Comparison of ENCODE assay signal across 19 cellular contexts in the genomic region with DNA sequence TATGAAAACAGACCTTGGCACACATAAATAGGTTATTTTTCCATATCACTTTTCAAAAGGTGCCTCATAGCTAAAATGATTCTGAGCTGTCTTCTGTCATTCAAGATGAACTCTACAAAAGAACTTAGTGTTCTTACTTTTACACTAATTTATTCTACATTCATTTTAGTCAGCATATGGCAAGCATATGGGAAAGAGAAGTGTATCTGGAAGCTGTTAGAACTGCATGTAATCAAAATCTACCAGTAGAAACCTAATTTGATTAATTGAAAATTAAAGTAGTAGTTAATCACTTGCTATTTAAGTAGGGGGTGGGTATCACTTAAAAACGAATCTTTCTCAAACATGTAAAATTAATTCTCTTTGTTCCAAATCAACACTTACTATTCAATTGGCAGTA.
DNase-seq lines count a peak whose midpoint lies in the region; ATAC-seq and TF ChIP-seq lines count a peak whose summit lies in the region.
"Had no signal": no experiment of that assay in that cellular context is flagged by ENCODE, and none has a peak within 500 bp of the region (broad histone marks: within the 10 kb centered on the region; RNA-seq: fewer than 3 reads in every experiment).

No MANE protein-coding gene starts in this region.

- POLR2A ChIA-PET in activated CD4-positive, alpha-beta T cell treated with anti-CD3 and anti-CD28 coated beads for 36 hours (lab: Charles Lee), result no interaction called here
- POLR2A ChIA-PET in CD8-positive, alpha-beta T cell (lab: Charles Lee), result no interaction called here
- POLR2A ChIA-PET in HEK293T (lab: Yijun Ruan, JAX), result no interaction called here

- H3K36me3 Mint-ChIP-seq in activated CD4-positive, alpha-beta T cell treated with anti-CD3 and anti-CD28 coated beads for 36 hours (ENCODE audit: low read depth), result peaks cover 7% of the 10 kb centered on the region
- H3K36me3 Mint-ChIP-seq in CD8-positive, alpha-beta T cell, result peaks cover 2% of the 10 kb centered on the region
- peaks cover 45% of the 10 kb centered on the region for H3K36me3 Mint-ChIP-seq in brain

- no peaks in the 10 kb centered on the region for H3K9me3 Mint-ChIP-seq in activated CD4-positive, alpha-beta T cell treated with anti-CD3 and anti-CD28 coated beads for 36 hours (ENCODE audit: low read depth)
- peaks cover 2% of the 10 kb centered on the region for H3K9me3 Mint-ChIP-seq in CD8-positive, alpha-beta T cell
- H3K9me3 Mint-ChIP-seq in brain, result peaks cover 0 to 19% (median 15%) of the 10 kb centered on the region in 5 experiments
- H3K9me3 Mint-ChIP-seq: H9 had no signal

- H3K36me3 ChIP-seq in CD8-positive, alpha-beta T cell (ENCODE audit: insufficient read depth, low read length), result no peaks in the 10 kb centered on the region

- no peak overlapping the region for H3K4me3 ChIP-seq in CD8-positive, alpha-beta T cell (ENCODE audit: low read depth, low read length)
- H3K4me3 ChIP-seq: GM23248 had no signal

- peaks cover 71% of the 10 kb centered on the region for H3K4me1 Mint-ChIP-seq in activated CD4-positive, alpha-beta T cell treated with anti-CD3 and anti-CD28 coated beads for 36 hours
- peaks cover 70% of the 10 kb centered on the region for H3K4me1 Mint-ChIP-seq in CD8-positive, alpha-beta T cell (ENCODE audit: low read depth)
- peaks cover 34% of the 10 kb centered on the region for H3K4me1 Mint-ChIP-seq in brain

- no peaks in the 10 kb centered on the region for H3K9me3 ChIP-seq in CD8-positive, alpha-beta T cell (ENCODE audit: low read length)

- H3K27ac Mint-ChIP-seq in activated CD4-positive, alpha-beta T cell treated with anti-CD3 and anti-CD28 coated beads for 36 hours, result no peak overlapping the region
- H3K27ac Mint-ChIP-seq in CD8-positive, alpha-beta T cell, result peak overlapping the region; percentile 20
- H3K27ac Mint-ChIP-seq in brain, result peak overlapping the region in 4 of 5 experiments; percentile 59 to 97 (median 74)
- H3K27ac Mint-ChIP-seq: H9 had no signal

- no peaks in the 10 kb centered on the region for H3K27me3 Mint-ChIP-seq in activated CD4-positive, alpha-beta T cell treated with anti-CD3 and anti-CD28 coated beads for 36 hours
- H3K27me3 Mint-ChIP-seq in CD8-positive, alpha-beta T cell (ENCODE audit: low read depth), result no peaks in the 10 kb centered on the region
- no peaks in the 10 kb centered on the region for H3K27me3 Mint-ChIP-seq in brain

- peak; percentile 25 for ATAC-seq in activated CD4-positive, alpha-beta T cell treated with anti-CD3 and anti-CD28 coated beads for 36 hours
- no peak for ATAC-seq in CD8-positive, alpha-beta T cell
- ATAC-seq in GM18873 (IDR thresholded peaks at IDR 0.05; ENCODE audit: low FRiP score, unreplicated experiment), result no peak

- H3K4me1 ChIP-seq in CD8-positive, alpha-beta T cell (ENCODE audit: insufficient read depth, low read length), result peaks cover 40% of the 10 kb centered on the region

- CTCF ChIA-PET in activated CD4-positive, alpha-beta T cell treated with anti-CD3 and anti-CD28 coated beads for 36 hours (lab: Charles Lee), result interaction anchor here (0.6 to 1.5 kb wide), 7 partner anchors 9 to 604 kb away, joined by 3 to 4 read pairs (median 3); no protein-coding TSS in a partner anchor
- CTCF ChIA-PET in CD8-positive, alpha-beta T cell (lab: Charles Lee), result no interaction called here
- CTCF ChIA-PET in HEK293T (lab: Yijun Ruan, JAX), result no interaction called here

- no peaks in the 10 kb centered on the region for H3K27me3 ChIP-seq in CD8-positive, alpha-beta T cell (ENCODE audit: insufficient read depth, low read length)

- no peak for DNase-seq in activated CD4-positive, alpha-beta T cell treated with anti-CD3 and anti-CD28 coated beads for 36 hours
- no peak for DNase-seq in activated CD4-positive, alpha-beta T cell treated with anti-CD3 and anti-CD28 coated beads for 4 hours
- DNase-seq in CD8-positive, alpha-beta T cell, result no peak
- DNase-seq in middle frontal gyrus (ENCODE audit: extremely low spot score, low spot score), result peak; percentile 45
- no peak for DNase-seq in HEK293T (ENCODE audit: extremely low spot score)
- DNase-seq in midbrain (lab: John Stamatoyannopoulos, UW), result no peak
- DNase-seq: 8988T, COR-L47, GM23248, H9, Kasumi-1, NCI-H1694, NCI-H2081, NCI-H2171, NCI-H345, NCI-H526 had no signal

- no peak overlapping the region for H3K27ac ChIP-seq in CD8-positive, alpha-beta T cell (ENCODE audit: low read depth, low read length)
- H3K27ac ChIP-seq: C4-2B, GM23248 had no signal

- TF ChIP-seq CTCF in CD8-positive, alpha-beta T cell (IDR thresholded peaks at IDR 0.05), result no peak
- TF ChIP-seq CTCF in brain (conservative IDR thresholded peaks at IDR 0.05), result no peak

- intact Hi-C loops in activated CD4-positive, alpha-beta T cell treated with anti-CD3 and anti-CD28 coated beads for 36 hours (cut with DNase I, micrococcal nuclease), result loop anchor here (5.0 kb wide), 3 partner anchors 46 to 176 kb away; a partner anchor contains a TSS
- intact Hi-C loops in CD8-positive, alpha-beta T cell (cut with DNase I, micrococcal nuclease), result loop anchor here (5.0 to 10.0 kb wide), 2 partner anchors 116 to 582 kb away; a partner anchor contains a TSS

- H3K4me3 Mint-ChIP-seq in activated CD4-positive, alpha-beta T cell treated with anti-CD3 and anti-CD28 coated beads for 36 hours, result no peak overlapping the region
- H3K4me3 Mint-ChIP-seq in CD8-positive, alpha-beta T cell, result no peak overlapping the region
- H3K4me3 Mint-ChIP-seq in brain, result peak overlapping the region in 2 of 5 experiments; percentile 69 to 72
- H3K4me3 Mint-ChIP-seq: H9 had no signal

TF ChIP-seq in HEK293T, 16 proteins besides CTCF, POLR2A, EP300 and RAD21:
- TF ChIP-seq ELF4 (IDR thresholded peaks at IDR 0.05) (no peak), FOXK2 (IDR thresholded peaks at IDR 0.05) (no peak), ZNF384 (IDR thresholded peaks at IDR 0.05) (no peak), ARNT (IDR thresholded peaks at IDR 0.05) (no peak), FOXA1 (IDR thresholded peaks at IDR 0.05) (no peak), FOXM1 (IDR thresholded peaks at IDR 0.05; ENCODE audit: borderline replicate concordance) (no peak), LEF1 (IDR thresholded peaks at IDR 0.05; ENCODE audit: borderline replicate concordance) (no peak), L3MBTL2 (conservative IDR thresholded peaks at IDR 0.05) (no peak), CTBP1 (IDR thresholded peaks at IDR 0.05; ENCODE audit: borderline replicate concordance) (no peak), HDGF (IDR thresholded peaks at IDR 0.05; ENCODE audit: borderline replicate concordance) (no peak), SP1 (IDR thresholded peaks at IDR 0.05) (no peak), BHLHE40 (IDR thresholded peaks at IDR 0.05; ENCODE audit: borderline replicate concordance) (no peak), SUZ12 (IDR thresholded peaks at IDR 0.05) (no peak), NFRKB (IDR thresholded peaks at IDR 0.05) (no peak)
- TF ChIP-seq, protein P1, sequence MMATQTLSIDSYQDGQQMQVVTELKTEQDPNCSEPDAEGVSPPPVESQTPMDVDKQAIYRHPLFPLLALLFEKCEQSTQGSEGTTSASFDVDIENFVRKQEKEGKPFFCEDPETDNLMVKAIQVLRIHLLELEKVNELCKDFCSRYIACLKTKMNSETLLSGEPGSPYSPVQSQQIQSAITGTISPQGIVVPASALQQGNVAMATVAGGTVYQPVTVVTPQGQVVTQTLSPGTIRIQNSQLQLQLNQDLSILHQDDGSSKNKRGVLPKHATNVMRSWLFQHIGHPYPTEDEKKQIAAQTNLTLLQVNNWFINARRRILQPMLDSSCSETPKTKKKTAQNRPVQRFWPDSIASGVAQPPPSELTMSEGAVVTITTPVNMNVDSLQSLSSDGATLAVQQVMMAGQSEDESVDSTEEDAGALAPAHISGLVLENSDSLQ (IDR thresholded peaks at IDR 0.05), result no peak
